8 cellular contexts compared by ENCODE assay signal in the genomic region with DNA sequence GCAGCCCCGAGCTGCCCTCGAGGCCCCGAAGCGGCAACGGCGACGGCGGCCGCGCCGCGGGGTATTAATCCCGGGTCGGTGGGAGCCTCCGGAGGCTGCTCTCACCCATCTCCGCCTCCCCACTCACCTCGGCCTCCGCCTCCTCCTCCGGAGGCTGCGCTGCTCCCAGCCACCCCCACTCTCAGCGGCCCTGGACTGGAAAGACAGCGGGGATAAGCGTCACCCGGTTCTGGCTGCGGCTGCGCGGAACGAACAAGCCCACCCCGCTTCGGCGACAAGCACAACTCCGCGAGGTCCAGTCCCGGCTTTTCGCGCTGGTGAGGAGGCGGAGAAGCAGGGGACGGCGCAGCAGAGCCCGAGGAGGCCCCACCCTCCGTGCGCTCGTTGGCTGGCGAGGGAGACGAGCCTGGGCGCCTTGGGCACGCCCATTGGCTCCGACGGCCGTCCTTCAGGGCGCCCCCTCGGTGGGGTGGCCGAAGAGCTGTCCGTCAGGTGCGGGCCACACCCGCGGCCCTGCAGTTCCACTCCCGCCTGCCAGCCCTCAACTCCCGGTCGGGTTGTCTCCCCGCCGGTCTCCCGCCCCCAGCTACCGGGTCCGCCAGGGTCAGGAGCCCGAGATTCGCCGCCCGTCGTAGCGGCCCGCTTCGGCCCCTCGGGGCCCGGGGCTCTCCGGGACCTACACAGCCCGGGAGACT. TPM values are rescaled to one million over a fixed set of nuclear protein-coding genes. Genes with fewer than 3 reads are reported as not detected.
DNase-seq lines count a peak whose midpoint lies in the region; ATAC-seq and TF ChIP-seq lines count a peak whose summit lies in the region.

A gene (minus strand): TSS at position 327 of the 695 bp plus-strand sequence. CDS start 11,469 bp downstream, outside the sequence.

- H3K27ac ChIP-seq in osteoblast (ENCODE audit: low read depth, low read length) (peak within 1 kb of the TSS; percentile 84), thoracic aorta (peak within 1 kb of the TSS; percentile 95 to 99)

- peak within 1 kb of the TSS; percentile 89 for H3K4me2 ChIP-seq in osteoblast (ENCODE audit: insufficient read depth, low read length)

- H4K20me1 ChIP-seq in osteoblast (ENCODE audit: insufficient read depth, low read length), result peaks cover 24% of the 10 kb centered on the region

- DNase-seq in GM06990 (ENCODE audit: extremely low read depth, insufficient read length), result peak; percentile 100
- peak; percentile 99 for DNase-seq in NCI-H1092 treated with DMSO at 0.1 percent for 48 hours (lab: John Stamatoyannopoulos, UW)
- DNase-seq in SKM-1 (lab: John Stamatoyannopoulos, UW; ENCODE audit: unreplicated experiment), result peak; percentile 94
- DNase-seq in glomerular visceral epithelial cell (ENCODE audit: extremely low spot score), result peak; percentile 99
- DNase-seq in osteoblast (ENCODE audit: insufficient read length, low spot score, missing footprints), result peak; percentile 100
- DNase-seq in thoracic aorta (ENCODE audit: low spot score), result peak; percentile 93

- H3K4me1 Mint-ChIP-seq in activated naive CD8-positive, alpha-beta T cell (ENCODE audit: low read depth), result peaks cover 42% of the 10 kb centered on the region

- H3K27ac Mint-ChIP-seq in activated naive CD8-positive, alpha-beta T cell, result peak within 1 kb of the TSS; percentile 95

- no peaks in the 10 kb centered on the region for H3K36me3 ChIP-seq in GM06990 (ENCODE audit: control insufficient read depth, insufficient read depth, low read length)
- peaks cover 7% of the 10 kb centered on the region for H3K36me3 ChIP-seq in osteoblast (ENCODE audit: insufficient read depth, low read length)
- H3K36me3 ChIP-seq in thoracic aorta, result no peaks in the 10 kb centered on the region

- H3K36me3 Mint-ChIP-seq in activated naive CD8-positive, alpha-beta T cell, result peaks cover 3% of the 10 kb centered on the region

- H3K4me3 ChIP-seq in GM06990 (replicated peaks; ENCODE audit: low read depth, low read length) (peak within 1 kb of the TSS; percentile 86), osteoblast (ENCODE audit: insufficient read depth, low read length) (peak within 1 kb of the TSS; percentile 98), thoracic aorta (peak within 1 kb of the TSS; percentile 76)

- no peaks in the 10 kb centered on the region for H3K27me3 ChIP-seq in GM06990 (replicated peaks; ENCODE audit: control insufficient read depth, insufficient read depth, low read length)
- no peaks in the 10 kb centered on the region for H3K27me3 ChIP-seq in osteoblast (ENCODE audit: insufficient read depth, low read length)
- no peaks in the 10 kb centered on the region for H3K27me3 ChIP-seq in thoracic aorta (replicated peaks; ENCODE audit: insufficient read depth)

- H3K79me2 ChIP-seq in osteoblast (ENCODE audit: insufficient read depth, low read length), result peaks cover 48% of the 10 kb centered on the region

- H3K27me3 Mint-ChIP-seq in activated naive CD8-positive, alpha-beta T cell, result no peaks in the 10 kb centered on the region

- no peaks in the 10 kb centered on the region for H3K9me3 ChIP-seq in osteoblast (ENCODE audit: low read depth, low read length)
- H3K9me3 ChIP-seq in thoracic aorta, result no peaks in the 10 kb centered on the region

- H3K9me3 Mint-ChIP-seq in activated naive CD8-positive, alpha-beta T cell (ENCODE audit: low read depth), result no peaks in the 10 kb centered on the region

- peak within 1 kb of the TSS; percentile 97 for H2AFZ ChIP-seq in osteoblast (ENCODE audit: low read length)

- peak; percentile 86 for ATAC-seq in HG02588 (IDR thresholded peaks at IDR 0.05; ENCODE audit: unreplicated experiment)
- ATAC-seq in thoracic aorta (ENCODE audit: insufficient number of reproducible peaks, low FRiP score, low read depth), result peak; percentile 91

- no peak for TF ChIP-seq CTCF in GM06990 (IDR thresholded peaks at IDR 0.05; ENCODE audit: insufficient read depth, low read length, poor library complexity, severe bottlenecking)
- TF ChIP-seq CTCF in osteoblast (IDR thresholded peaks at IDR 0.05; ENCODE audit: extremely low read depth, low read depth, low read length), result no peak
- TF ChIP-seq CTCF in thoracic aorta (IDR thresholded peaks at IDR 0.05), result no peak

- H3K4me3 Mint-ChIP-seq in activated naive CD8-positive, alpha-beta T cell, result peak within 1 kb of the TSS; percentile 95

- peaks cover 18% of the 10 kb centered on the region for H3K4me1 ChIP-seq in osteoblast (ENCODE audit: insufficient read depth, low read length)
- H3K4me1 ChIP-seq in thoracic aorta (ENCODE audit: control insufficient read depth in 1 of 2, low read depth in 2 of 2), result peaks cover 16 to 22% of the 10 kb centered on the region in 2 donors

RNA-seq across cellular contexts. Expression of the gene that starts here (rescaled TPM):
- 21.8 and 22.8 TPM in 2 replicates for total RNA-seq in osteoblast
- 10 to 100 TPM; 15.2 to 19.2 TPM for total RNA-seq in thoracic aorta

Comparison
In these comparisons a context has a peak if more than half of its experiments do, and no peak if none do; other contexts are left out.
1. Peak in every context shown above with its lines: DNase-seq, ATAC-seq, H3K4me3 ChIP-seq and H3K27ac ChIP-seq.